In the genomic region with DNA sequence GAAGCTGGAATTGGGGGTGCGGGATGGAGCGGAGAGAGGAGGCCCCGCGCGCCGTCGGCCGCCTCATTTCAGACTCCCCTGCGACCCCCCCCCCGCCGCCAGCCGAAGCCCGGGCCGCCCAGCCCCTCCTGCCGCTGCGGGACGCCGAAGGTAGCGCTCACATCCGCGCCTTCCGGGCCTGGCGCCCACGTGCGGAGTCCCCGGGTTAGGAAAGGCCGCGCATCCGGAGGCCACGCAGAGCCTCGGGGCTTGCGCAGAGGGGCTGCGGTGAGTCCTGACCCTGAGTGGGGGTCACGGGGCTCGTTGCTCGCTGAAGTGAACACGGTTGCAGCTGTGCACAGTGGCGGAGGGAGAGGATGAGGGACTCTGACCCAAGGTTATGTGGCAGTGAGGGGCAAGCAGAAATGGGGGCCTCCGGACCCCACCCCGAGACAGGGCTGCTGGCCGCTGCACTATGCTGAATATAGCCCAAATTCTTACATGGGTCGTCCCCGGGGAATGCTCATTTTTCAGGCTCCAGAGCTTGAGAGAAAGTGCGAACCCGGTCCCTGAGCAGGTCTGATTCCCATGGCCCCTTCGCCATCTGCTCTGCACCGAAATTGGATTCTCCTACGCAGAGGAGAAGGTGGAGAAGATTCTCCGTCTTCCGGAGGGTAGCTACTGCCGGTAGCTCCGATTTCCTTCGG, we compare ENCODE assay signal across 1 cellular context.
A peak's percentile ranks its signal among the peaks of the same experiment; 100 is the strongest.
TF ChIP-seq lines count a peak whose summit lies in the region.

No MANE protein-coding gene starts in this region.

TF ChIP-seq in HCT116, 20 proteins besides CTCF, POLR2A, EP300 and RAD21 (continued from another document):
- TF ChIP-seq, protein P1, sequence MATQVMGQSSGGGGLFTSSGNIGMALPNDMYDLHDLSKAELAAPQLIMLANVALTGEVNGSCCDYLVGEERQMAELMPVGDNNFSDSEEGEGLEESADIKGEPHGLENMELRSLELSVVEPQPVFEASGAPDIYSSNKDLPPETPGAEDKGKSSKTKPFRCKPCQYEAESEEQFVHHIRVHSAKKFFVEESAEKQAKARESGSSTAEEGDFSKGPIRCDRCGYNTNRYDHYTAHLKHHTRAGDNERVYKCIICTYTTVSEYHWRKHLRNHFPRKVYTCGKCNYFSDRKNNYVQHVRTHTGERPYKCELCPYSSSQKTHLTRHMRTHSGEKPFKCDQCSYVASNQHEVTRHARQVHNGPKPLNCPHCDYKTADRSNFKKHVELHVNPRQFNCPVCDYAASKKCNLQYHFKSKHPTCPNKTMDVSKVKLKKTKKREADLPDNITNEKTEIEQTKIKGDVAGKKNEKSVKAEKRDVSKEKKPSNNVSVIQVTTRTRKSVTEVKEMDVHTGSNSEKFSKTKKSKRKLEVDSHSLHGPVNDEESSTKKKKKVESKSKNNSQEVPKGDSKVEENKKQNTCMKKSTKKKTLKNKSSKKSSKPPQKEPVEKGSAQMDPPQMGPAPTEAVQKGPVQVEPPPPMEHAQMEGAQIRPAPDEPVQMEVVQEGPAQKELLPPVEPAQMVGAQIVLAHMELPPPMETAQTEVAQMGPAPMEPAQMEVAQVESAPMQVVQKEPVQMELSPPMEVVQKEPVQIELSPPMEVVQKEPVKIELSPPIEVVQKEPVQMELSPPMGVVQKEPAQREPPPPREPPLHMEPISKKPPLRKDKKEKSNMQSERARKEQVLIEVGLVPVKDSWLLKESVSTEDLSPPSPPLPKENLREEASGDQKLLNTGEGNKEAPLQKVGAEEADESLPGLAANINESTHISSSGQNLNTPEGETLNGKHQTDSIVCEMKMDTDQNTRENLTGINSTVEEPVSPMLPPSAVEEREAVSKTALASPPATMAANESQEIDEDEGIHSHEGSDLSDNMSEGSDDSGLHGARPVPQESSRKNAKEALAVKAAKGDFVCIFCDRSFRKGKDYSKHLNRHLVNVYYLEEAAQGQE (IDR thresholded peaks at IDR 0.05; ENCODE audit: low read depth), result no peak
- peak; percentile 92 for TF ChIP-seq ZFX (IDR thresholded peaks at IDR 0.05)
- TF ChIP-seq SIN3A (IDR thresholded peaks at IDR 0.05; ENCODE audit: low read depth), result 0 out of 2 replicates have a peak, but pooled peaks have one; percentile 30
